Comparison of ENCODE assay signal across 1 cellular context in genomic region chr6:33248932-33249731, GRCh38.
TF ChIP-seq lines count a peak whose summit lies in the region.

No MANE protein-coding gene starts in this region.

TF ChIP-seq in K562, 482 proteins besides CTCF, POLR2A, EP300 and RAD21 (continues in another document):
- TF ChIP-seq NR1H2 (CRISPR knock-in tag; IDR thresholded peaks at IDR 0.05) (0 out of 2 replicates have a peak, but pooled peaks have one; percentile 12), ZNF197 (CRISPR knock-in tag; IDR thresholded peaks at IDR 0.05; ENCODE audit: low read depth) (no peak), RBFOX2 (IDR thresholded peaks at IDR 0.05; ENCODE audit: low read depth, low read length) (peak; percentile 89), NCOA1 (IDR thresholded peaks at IDR 0.05; ENCODE audit: low read depth) (peak; percentile 85), RBM17 (IDR thresholded peaks at IDR 0.05; ENCODE audit: borderline replicate concordance, low read depth, low read length) (no peak), ZNF280A (IDR thresholded peaks at IDR 0.05; ENCODE audit: low read depth, partially characterized antibody) (no peak), SMAD2 (IDR thresholded peaks at IDR 0.05; ENCODE audit: low read depth, low read length) (no peak), ZC3H4 (CRISPR knock-in tag; IDR thresholded peaks at IDR 0.05; ENCODE audit: borderline replicate concordance) (no peak), ZNF165 (CRISPR knock-in tag; IDR thresholded peaks at IDR 0.05; ENCODE audit: borderline replicate concordance) (no peak), HMG20B (CRISPR knock-in tag; IDR thresholded peaks at IDR 0.05) (no peak), HNRNPK (IDR thresholded peaks at IDR 0.05; ENCODE audit: low read depth, low read length, poor library complexity, severe bottlenecking) (no peak), ARID2 (IDR thresholded peaks at IDR 0.05) (peak; percentile 43; the same call in 1 of the 2 replicates), HDAC8 (tag; IDR thresholded peaks at IDR 0.05) (peak; percentile 69; the same call in 1 of the 2 replicates), REST (CRISPR knock-in tag; IDR thresholded peaks at IDR 0.05; ENCODE audit: low read depth) (no peak), HOMEZ (CRISPR knock-in tag; IDR thresholded peaks at IDR 0.05) (0 out of 2 replicates have a peak, but pooled peaks have one; percentile 5), MBD2 (IDR thresholded peaks at IDR 0.05; ENCODE audit: borderline replicate concordance, low read depth) (no peak), CBX2 (IDR thresholded peaks at IDR 0.05; ENCODE audit: insufficient read depth, low read length, poor library complexity, severe bottlenecking) (no peak), MAFF (IDR thresholded peaks at IDR 0.05; ENCODE audit: low read length) (peak; percentile 65), PCBP2 (IDR thresholded peaks at IDR 0.05; ENCODE audit: low read depth, low read length, poor library complexity, severe bottlenecking) (no peak), RCOR1 (IDR thresholded peaks at IDR 0.05; ENCODE audit: borderline replicate concordance in 1 of 2, low read depth in 2 of 2, low read length in 2 of 2) (peak; percentile 2 to 97; a peak in 2 of 4 replicates), GTF2F1 (IDR thresholded peaks at IDR 0.05; ENCODE audit: low read depth, low read length) (no peak), AFF4 (CRISPR knock-in tag; IDR thresholded peaks at IDR 0.05) (peak; percentile 44; the same call in 1 of the 2 replicates), SRSF7 (optimal IDR thresholded peaks at IDR 0.05; ENCODE audit: low read depth, low read length) (no peak), YY1 (IDR thresholded peaks at IDR 0.05; ENCODE audit: borderline replicate concordance in 1 of 3, control insufficient read depth in 1 of 3, extremely low read depth in 1 of 3, insufficient read depth in 3 of 3, insufficient read length in 1 of 3, insufficient replicate concordance in 2 of 3, low read depth in 1 of 3, low read length in 2 of 3) (peak in 1 of 3 experiments; percentile 31), PTTG1 (tag; IDR thresholded peaks at IDR 0.05; ENCODE audit: low read depth) (no peak), AFF1 (IDR thresholded peaks at IDR 0.05; ENCODE audit: low read depth in 1 of 2, partially characterized antibody in 2 of 2) (no peak), ADNP (tag; IDR thresholded peaks at IDR 0.05) (no peak), DNMT1 (IDR thresholded peaks at IDR 0.05) (peak; percentile 84; the same call in 1 of the 2 replicates), SAFB2 (IDR thresholded peaks at IDR 0.05; ENCODE audit: borderline replicate concordance, low read depth, low read length, severe bottlenecking) (no peak), NFRKB (IDR thresholded peaks at IDR 0.05; ENCODE audit: low read depth) (peak; percentile 48), ZNF398 (CRISPR knock-in tag; IDR thresholded peaks at IDR 0.05) (no peak), XRCC4 (IDR thresholded peaks at IDR 0.05; ENCODE audit: extremely low read depth, insufficient read depth, insufficient read length) (no peak), BRD4 (IDR thresholded peaks at IDR 0.05) (no peak), SIX5 (IDR thresholded peaks at IDR 0.05; ENCODE audit: borderline replicate concordance in 1 of 2, insufficient read depth in 1 of 2, low read depth in 1 of 2, low read length in 2 of 2) (no peak), RBM39 (optimal IDR thresholded peaks at IDR 0.05; ENCODE audit: low read depth, low read length) (no peak), FOXK2 (conservative IDR thresholded peaks at IDR 0.05 in 1 of 2, IDR thresholded peaks at IDR 0.05 in 1 of 2; ENCODE audit: low read depth in 2 of 2) (no peak; a peak in 2 of 4 replicates), TCF3 (CRISPR knock-in tag; IDR thresholded peaks at IDR 0.05) (peak; percentile 21; the same call in 1 of the 2 replicates), ETV6 (IDR thresholded peaks at IDR 0.05; ENCODE audit: borderline replicate concordance in 1 of 2, low read depth in 2 of 2, low read length in 1 of 2) (no peak), ETV6 (CRISPR knock-in tag; IDR thresholded peaks at IDR 0.05; ENCODE audit: borderline replicate concordance) (no peak)
